ENCODE assay signal across 19 cellular contexts in genomic region chr14:91754185-91754584, GRCh38. TPM values are rescaled to one million over a fixed set of nuclear protein-coding genes. Genes with fewer than 3 reads are reported as not detected.
"Had no signal": no experiment of that assay in that cellular context is flagged by ENCODE, and none has a peak within 500 bp of the region (broad histone marks: within the 10 kb centered on the region; RNA-seq: fewer than 3 reads in every experiment).

No MANE protein-coding gene starts in this region.

- H3K4me3 ChIP-seq: dorsolateral prefrontal cortex, ovary, tibial artery had no signal

- H3K27ac ChIP-seq: dorsolateral prefrontal cortex, foreskin keratinocyte, ovary, tibial artery had no signal

- H3K9me3 Mint-ChIP-seq: natural killer cell; stimulated activated naive B cell treated with anti-CD40 and anti-IgM and Interleukin-4, amounts not matched to agents 10 μg/mL and 1 μg/mL and 100 μg/mL, for 72 hours had no signal

- H3K4me1 Mint-ChIP-seq: natural killer cell; stimulated activated naive B cell treated with anti-CD40 and anti-IgM and Interleukin-4, amounts not matched to agents 10 μg/mL and 1 μg/mL and 100 μg/mL, for 72 hours had no signal

- H3K27me3 ChIP-seq: dorsolateral prefrontal cortex, foreskin keratinocyte, ovary, tibial artery had no signal

- H3K36me3 ChIP-seq: ovary, tibial artery had no signal

- ATAC-seq: activated CD4-positive, CD25-positive, alpha-beta regulatory T cell treated with anti-CD3 and anti-CD28 coated beads, Interleukin-2, amount 50 U/mL, for 24 hours; natural killer cell; stimulated activated naive B cell treated with anti-CD40 and anti-IgM and Interleukin-4, amounts not matched to agents 10 μg/mL and 1 μg/mL and 100 μg/mL, for 72 hours had no signal

- H3K27ac Mint-ChIP-seq: natural killer cell; stimulated activated naive B cell treated with anti-CD40 and anti-IgM and Interleukin-4, amounts not matched to agents 10 μg/mL and 1 μg/mL and 100 μg/mL, for 72 hours had no signal

- H3K36me3 Mint-ChIP-seq: natural killer cell had no signal

- H3K4me3 Mint-ChIP-seq: natural killer cell; stimulated activated naive B cell treated with anti-CD40 and anti-IgM and Interleukin-4, amounts not matched to agents 10 μg/mL and 1 μg/mL and 100 μg/mL, for 72 hours had no signal

- H3K9me3 ChIP-seq: ovary, tibial artery had no signal

- DNase-seq: activated CD4-positive, alpha-beta T cell treated with anti-CD3 and anti-CD28 coated beads, Interleukin-2, amount 50 U/mL, for 1 hour; activated CD8-positive, alpha-beta memory T cell treated with anti-CD3 and anti-CD28 coated beads for 24 hours; activated CD8-positive, alpha-beta memory T cell treated with anti-CD3 and anti-CD28 coated beads, Interleukin-2, amount 50 U/mL, for 48 hours; activated effector memory CD4-positive, alpha-beta T cell treated with Interleukin-2 at 50 U/mL for 16 hours; activated naive CD4-positive, alpha-beta T cell treated with anti-CD3 and anti-CD28 coated beads, Interleukin-2, amount 50 U/mL, for 16 hours; activated T-cell treated with anti-CD3 and anti-CD28 coated beads, Interleukin-2, amount 50 U/mL, for 48 hours; aorta; dorsolateral prefrontal cortex; glutamatergic neuron; mesenchymal stem cell; natural killer cell; ovary; stimulated activated naive B cell treated with anti-CD40 and anti-IgM and Interleukin-4, amounts not matched to agents 10 μg/mL and 1 μg/mL and 100 μg/mL, for 72 hours; T-helper 1 cell; tibial artery had no signal

RNA-seq across cellular contexts. Expression of gene CATSPERB, which starts 22.3 kb away (rescaled TPM):
- total RNA-seq: epithelial cell of proximal tubule, fibroblast of lung had no signal
- polyA plus RNA-seq: fibroblast of lung had no signal
